ENCODE assay signal across 10 cellular contexts in the genomic region with DNA sequence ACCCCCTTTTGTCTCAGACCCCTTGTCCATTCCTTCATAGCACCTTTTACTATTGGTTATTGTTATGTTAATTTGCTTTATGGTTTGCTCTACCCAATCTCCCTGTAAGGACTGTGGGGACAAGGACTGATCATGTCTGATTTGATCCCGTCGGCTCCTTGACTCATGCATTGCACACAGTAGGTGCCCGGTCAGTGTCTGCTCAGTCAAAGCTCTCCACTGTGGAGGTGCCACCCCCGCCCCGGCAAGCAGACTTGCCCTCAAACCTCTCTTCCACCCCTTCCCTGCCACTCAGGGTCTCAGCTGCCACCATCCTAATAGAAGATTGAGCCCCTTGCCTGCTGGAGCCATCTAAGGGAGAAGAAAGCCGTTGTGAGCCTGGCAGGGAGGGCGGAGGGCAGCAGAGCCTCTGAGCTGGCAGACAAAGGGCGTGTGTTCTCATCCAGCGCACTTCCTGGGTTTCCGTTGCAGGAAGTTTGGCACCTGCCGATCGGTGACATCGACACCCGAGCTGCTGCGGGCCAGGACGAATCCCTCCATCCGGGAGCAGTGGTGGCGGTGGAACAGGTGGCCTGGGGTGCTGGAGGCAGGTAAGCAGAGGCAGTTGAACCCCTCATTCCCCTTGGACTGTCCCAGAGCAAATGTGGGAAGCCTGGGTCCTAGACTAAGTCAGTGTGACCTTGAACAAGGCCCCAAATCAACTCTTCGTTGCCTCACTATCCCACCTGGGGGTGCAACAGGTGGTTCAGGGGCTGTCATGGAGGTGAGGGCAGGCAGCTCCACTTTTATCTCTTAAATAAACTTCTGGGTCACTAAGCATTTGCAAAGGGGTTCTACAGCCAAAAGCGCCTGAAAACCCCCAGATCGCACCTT. TPM values are rescaled to one million over a fixed set of nuclear protein-coding genes. Genes with fewer than 3 reads are reported as not detected.
A peak's percentile ranks its signal among the peaks of the same experiment; 100 is the strongest.
DNase-seq lines count a peak whose midpoint lies in the region; ATAC-seq, FAIRE-seq and TF ChIP-seq lines count a peak whose summit lies in the region.
"Had no signal": no experiment of that assay in that cellular context is flagged by ENCODE, and none has a peak within 500 bp of the region (broad histone marks: within the 10 kb centered on the region; RNA-seq: fewer than 3 reads in every experiment).

No MANE protein-coding gene starts in this region.

- intact Hi-C loops in IMR-90 (cut with micrococcal nuclease) (no loop called here), endothelial cell of umbilical vein (cut with micrococcal nuclease) (no loop called here)

- no peak for DNase-seq in IMR-90
- peak; percentile 71 for DNase-seq in NCI-H69 (lab: John Stamatoyannopoulos, UW)
- DNase-seq in endothelial cell of umbilical vein (ENCODE audit: low read depth, low spot score), result peak; percentile 47
- DNase-seq in pons (ENCODE audit: low spot score), result peak; percentile 60
- no peak for DNase-seq in G401 (ENCODE audit: low spot score)
- no peak for DNase-seq in HEK293T (ENCODE audit: extremely low spot score)
- DNase-seq: endodermal cell had no signal

- no peak overlapping the region for H3K18ac ChIP-seq in IMR-90 (ENCODE audit: low read depth, low read length)

- no peak for TF ChIP-seq POLR2A in IMR-90 (IDR thresholded peaks at IDR 0.05; ENCODE audit: low read depth, low read length)
- TF ChIP-seq POLR2A in endothelial cell of umbilical vein (IDR thresholded peaks at IDR 0.05; ENCODE audit: low read depth, low read length), result no peak

- no peak for TF ChIP-seq CTCF in IMR-90 (conservative IDR thresholded peaks at IDR 0.05; ENCODE audit: low read depth, low read length)
- no peak for TF ChIP-seq CTCF in endothelial cell of umbilical vein (IDR thresholded peaks at IDR 0.05; ENCODE audit: extremely low read depth in 1 of 2, insufficient read depth in 1 of 2, low read depth in 1 of 2, low read length in 2 of 2)

- H3K79me1 ChIP-seq in IMR-90 (ENCODE audit: low read depth in 1 of 2, low read length in 2 of 2), result peaks cover 4 to 24% of the 10 kb centered on the region in 2 experiments; a peak in 3 of 4 replicates

- H3K36me3 ChIP-seq in IMR-90 (ENCODE audit: control insufficient read depth, insufficient read depth, low read length) (no peaks in the 10 kb centered on the region), endothelial cell of umbilical vein (ENCODE audit: control insufficient read depth in 2 of 2, extremely low read depth in 1 of 2, insufficient read depth in 2 of 2, low read length in 2 of 2) (no peaks in the 10 kb centered on the region)

- H3K9me3 ChIP-seq in IMR-90 (ENCODE audit: control insufficient read depth, insufficient read depth, low read length), result no peaks in the 10 kb centered on the region
- H3K9me3 ChIP-seq in endothelial cell of umbilical vein (replicated peaks; ENCODE audit: control insufficient read depth, insufficient read depth, low read length), result no peaks in the 10 kb centered on the region

- no peak overlapping the region for H3K27ac ChIP-seq in IMR-90 (ENCODE audit: insufficient read depth, low read length)
- H3K27ac ChIP-seq in endothelial cell of umbilical vein (ENCODE audit: insufficient read depth, low read depth, low read length), result peak overlapping the region; percentile 73

- H3K27me3 ChIP-seq in IMR-90 (ENCODE audit: control insufficient read depth, insufficient read depth, low read length), result no peaks in the 10 kb centered on the region
- no peaks in the 10 kb centered on the region for H3K27me3 ChIP-seq in endothelial cell of umbilical vein (ENCODE audit: control insufficient read depth in 2 of 2, insufficient read depth in 2 of 2, low read length in 2 of 2)

- H3K4me1 ChIP-seq in IMR-90 (ENCODE audit: control insufficient read depth, insufficient read depth, low read length) (peaks cover 15% of the 10 kb centered on the region), endothelial cell of umbilical vein (ENCODE audit: control insufficient read depth, extremely low read depth, insufficient read depth, low read length) (peaks cover 31% of the 10 kb centered on the region)

- peak; percentile 79 for FAIRE-seq in endothelial cell of umbilical vein (lab: Jason Lieb, UNC)

- no peak overlapping the region for H3K4ac ChIP-seq in IMR-90 (ENCODE audit: low read depth, low read length)

- no peak overlapping the region for H2AK5ac ChIP-seq in IMR-90 (ENCODE audit: low read depth, low read length)

- no peak overlapping the region for H2BK120ac ChIP-seq in IMR-90 (ENCODE audit: low read depth, low read length)

- TF ChIP-seq RAD21 in IMR-90 (IDR thresholded peaks at IDR 0.05; ENCODE audit: low read length), result no peak

- H3K79me2 ChIP-seq in endothelial cell of umbilical vein (ENCODE audit: control insufficient read depth, insufficient read depth, low read length), result peaks cover 28% of the 10 kb centered on the region

- dilution Hi-C loops in IMR-90 (cut with HindIII; ENCODE audit: low sequenced_read_pairs, unreplicated experiment) (no loop called here), endothelial cell of umbilical vein (cut with MboI; ENCODE audit: extremely low pct_ligation_motif_present, low sequenced_read_pairs) (no loop called here)

- H2BK5ac ChIP-seq in IMR-90 (ENCODE audit: low read depth, low read length, poor library complexity, severe bottlenecking), result no peak overlapping the region

- H4K8ac ChIP-seq in IMR-90 (ENCODE audit: low read depth in 2 of 2, low read length in 2 of 2), result no peak overlapping the region

- H2BK20ac ChIP-seq in IMR-90 (ENCODE audit: low read depth, low read length), result no peak overlapping the region

- H3K9me1 ChIP-seq in IMR-90 (ENCODE audit: insufficient read depth, low read length) (peaks cover 4% of the 10 kb centered on the region; the same call in 1 of the 2 replicates), endothelial cell of umbilical vein (replicated peaks; ENCODE audit: control insufficient read depth, extremely low read depth, insufficient read depth, low read length) (no peaks in the 10 kb centered on the region)

- H2AK9ac ChIP-seq in IMR-90 (replicated peaks; ENCODE audit: low read depth, low read length, poor library complexity), result no peak overlapping the region

- CTCF ChIA-PET in IMR-90 (lab: Yijun Ruan, JAX), result no interaction called here
- CTCF ChIA-PET in endothelial cell of umbilical vein (lab: Charles Lee), result interaction anchor here (0.7 to 2.2 kb wide), 3 partner anchors 9 to 15 kb away, joined by 3 to 15 read pairs (median 3); no protein-coding TSS in a partner anchor
- CTCF ChIA-PET in HEK293T (lab: Yijun Ruan, JAX), result interaction anchor here (1.1 kb wide), 1 partner anchor 19 kb away, joined by 3 read pairs; no protein-coding TSS in a partner anchor

- 77% methylated on average over 6 of the region's 21 CpGs; no CpG with 5 or more reads in 1 of the 2 experiments for WGBS in IMR-90 (ENCODE audit: extremely low coverage in 2 of 2, insufficient read length in 1 of 2), 2 experiments

- H4K91ac ChIP-seq in IMR-90 (ENCODE audit: insufficient read depth, low read depth, low read length), result no peak overlapping the region

- no peak overlapping the region for H3K9ac ChIP-seq in IMR-90 (ENCODE audit: low read depth, low read length)
- peak overlapping the region; percentile 28 for H3K9ac ChIP-seq in endothelial cell of umbilical vein (replicated peaks; ENCODE audit: extremely low read depth, insufficient read depth, low read length)

- POLR2A ChIA-PET in IMR-90 (lab: Charles Lee; ENCODE audit: unreplicated experiment) (interaction anchor here (0.6 kb wide), 2 partner anchors 50 to 248 kb away, joined by 4 to 6 read pairs; no protein-coding TSS in a partner anchor), endothelial cell of umbilical vein (lab: Charles Lee) (interaction anchor here (0.5 to 1.0 kb wide), 2 partner anchors 9 to 25 kb away, joined by 3 to 5 read pairs; no protein-coding TSS in a partner anchor), HEK293T (lab: Yijun Ruan, JAX) (no interaction called here)

- H4K20me1 ChIP-seq in IMR-90 (ENCODE audit: insufficient read depth, low read length) (peaks cover 8% of the 10 kb centered on the region), endothelial cell of umbilical vein (replicated peaks; ENCODE audit: control insufficient read depth, extremely low read depth, insufficient read depth, low read length) (no peaks in the 10 kb centered on the region)

- no peak overlapping the region for H3K14ac ChIP-seq in IMR-90 (replicated peaks; ENCODE audit: low read depth, low read length)

- ATAC-seq in IMR-90 (ENCODE audit: low read depth) (no peak), GM21825 (IDR thresholded peaks at IDR 0.05; ENCODE audit: unreplicated experiment) (no peak)

- no TSS peak for BruUV-seq in IMR-90 (replicated peaks; lab: Mats Ljungman, UMichigan)
- BruUV-seq in endothelial cell of umbilical vein (replicated peaks; lab: Mats Ljungman, UMichigan), result no TSS peak

- no peak overlapping the region for H4K5ac ChIP-seq in IMR-90 (ENCODE audit: low read depth, low read length)

- in situ Hi-C loops in IMR-90 (cut with MboI; ENCODE audit: low sequenced_read_pairs), result no loop called here
- in situ Hi-C loops in G401 (cut with HindIII; ENCODE audit: low sequenced_read_pairs), result no loop called here

- no peak overlapping the region for H2BK15ac ChIP-seq in IMR-90 (ENCODE audit: low read depth, low read length)

- no peak overlapping the region for H3K4me2 ChIP-seq in IMR-90 (ENCODE audit: low read depth, low read length)
- H3K4me2 ChIP-seq in endothelial cell of umbilical vein (ENCODE audit: insufficient read depth, low read length), result peak overlapping the region; percentile 22

- H3K4me3 ChIP-seq in IMR-90 (ENCODE audit: insufficient read depth, low read depth, low read length), result no peak overlapping the region
- H3K4me3 ChIP-seq in endothelial cell of umbilical vein (replicated peaks in 1 of 3; ENCODE audit: insufficient read depth in 1 of 3, low read depth in 1 of 3, low read length in 3 of 3), result no peak overlapping the region

- peak overlapping the region; percentile 48 for H2AFZ ChIP-seq in IMR-90 (replicated peaks; ENCODE audit: low read length, poor library complexity)
- H2AFZ ChIP-seq in endothelial cell of umbilical vein (ENCODE audit: low read depth, low read length), result peak overlapping the region; percentile 9

- H3K56ac ChIP-seq in IMR-90 (ENCODE audit: extremely low read depth, insufficient read depth, low read length), result no peak overlapping the region

- H3K23ac ChIP-seq in IMR-90 (ENCODE audit: low read depth, low read length), result no peak overlapping the region

RNA-seq across cellular contexts. Expression of gene FBLIM1, which starts 2.2 kb away (rescaled TPM):
- 43.6 and 52.2 TPM in 2 replicates for total RNA-seq in IMR-90 (2012; rRNA removed)
- polyA plus RNA-seq in IMR-90 (2012; rRNA removed), result 140 and 159 TPM in 2 replicates
- polyA plus RNA-seq in IMR-90 (2012; cell fraction: cytosol; rRNA removed), result 157 and 164 TPM in 2 replicates
- 95.1 and 141 TPM in 2 replicates for polyA plus RNA-seq in IMR-90 (2012; cell fraction: nucleus; rRNA removed; ENCODE audit: low replicate concordance)
- total RNA-seq in endothelial cell of umbilical vein, result 363 and 394 TPM in 2 replicates
- polyA plus RNA-seq in endothelial cell of umbilical vein, result 414 and 436 TPM in 2 replicates
- polyA plus RNA-seq in endothelial cell of umbilical vein (2011; cell fraction: cytosol; rRNA removed), result 349 and 462 TPM in 2 replicates
- polyA plus RNA-seq in endothelial cell of umbilical vein (2011; cell fraction: nucleus; rRNA removed), result 354 and 389 TPM in 2 replicates
- polyA plus RNA-seq in endothelial cell of umbilical vein (2012), result 254 and 300 TPM in 2 replicates
- polyA minus RNA-seq in endothelial cell of umbilical vein, result 209 and 240 TPM in 2 replicates
- 1.9 TPM for polyA minus RNA-seq in endothelial cell of umbilical vein (2011; cell fraction: cytosol; rRNA and poly(A)+ RNA removed)
- polyA minus RNA-seq in endothelial cell of umbilical vein (2011; cell fraction: nucleus; rRNA and poly(A)+ RNA removed), result 110 and 175 TPM in 2 replicates
- total RNA-seq in G401 (2014; rRNA removed; shearing (Covaris generic)), result 18.6 and 41.7 TPM in 2 replicates
- total RNA-seq: activated CD8-positive, alpha-beta memory T cell treated with anti-CD3 and anti-CD28 coated beads for 36 hours; natural killer cell treated with Interleukin-12 subunit alpha and Interleukin-12 subunit beta and Interleukin-15 and Interleukin-18, amount 100 ng/mL, for 72 hours had no signal

RNA-seq across cellular contexts. Expression of gene TMEM82, which starts 14.1 kb away (rescaled TPM):
- total RNA-seq in IMR-90 (2012; rRNA removed) (not detected in 2 replicates), endothelial cell of umbilical vein (not detected in 2 replicates)
- polyA plus RNA-seq in IMR-90 (2012; rRNA removed) (not detected in 2 replicates), endothelial cell of umbilical vein (not detected in 2 replicates)
- polyA plus RNA-seq in IMR-90 (2012; cell fraction: cytosol; rRNA removed), result not detected in 2 replicates
- polyA plus RNA-seq in IMR-90 (2012; cell fraction: nucleus; rRNA removed; ENCODE audit: low replicate concordance), result not detected in 2 replicates
- not detected in 2 replicates for polyA plus RNA-seq in endothelial cell of umbilical vein (2011; cell fraction: cytosol; rRNA removed)
- polyA plus RNA-seq in endothelial cell of umbilical vein (2011; cell fraction: nucleus; rRNA removed), result not detected in 2 replicates
- 0.14 TPM in 1 of 2 replicates, not detected in the other for polyA plus RNA-seq in endothelial cell of umbilical vein (2012)
- polyA minus RNA-seq in endothelial cell of umbilical vein, result not detected in 2 replicates
- not detected for polyA minus RNA-seq in endothelial cell of umbilical vein (2011; cell fraction: cytosol; rRNA and poly(A)+ RNA removed)
- polyA minus RNA-seq in endothelial cell of umbilical vein (2011; cell fraction: nucleus; rRNA and poly(A)+ RNA removed), result not detected in 2 replicates
- not detected in 2 replicates for total RNA-seq in G401 (2014; rRNA removed; shearing (Covaris generic))
- total RNA-seq: activated CD8-positive, alpha-beta memory T cell treated with anti-CD3 and anti-CD28 coated beads for 36 hours; natural killer cell treated with Interleukin-12 subunit alpha and Interleukin-12 subunit beta and Interleukin-15 and Interleukin-18, amount 100 ng/mL, for 72 hours had no signal

RNA-seq across cellular contexts. Expression of gene SLC25A34, which starts 20.3 kb away (rescaled TPM):
- total RNA-seq in IMR-90 (2012; rRNA removed) (under 0.01 TPM in 1 of 2 replicates, not detected in the other), endothelial cell of umbilical vein (0.76 and 1.1 TPM in 2 replicates)
- polyA plus RNA-seq in IMR-90 (2012; rRNA removed) (0.72 and 1.1 TPM in 2 replicates), endothelial cell of umbilical vein (0.90 and 1.4 TPM in 2 replicates)
- 0.08 and 0.45 TPM in 2 replicates for polyA plus RNA-seq in IMR-90 (2012; cell fraction: cytosol; rRNA removed)
- 5.3 and 9.5 TPM in 2 replicates for polyA plus RNA-seq in IMR-90 (2012; cell fraction: nucleus; rRNA removed; ENCODE audit: low replicate concordance)
- 0.28 and 0.59 TPM in 2 replicates for polyA plus RNA-seq in endothelial cell of umbilical vein (2011; cell fraction: cytosol; rRNA removed)
- polyA plus RNA-seq in endothelial cell of umbilical vein (2011; cell fraction: nucleus; rRNA removed), result 4.5 and 5.4 TPM in 2 replicates
- 0.41 and 0.49 TPM in 2 replicates for polyA plus RNA-seq in endothelial cell of umbilical vein (2012)
- polyA minus RNA-seq in endothelial cell of umbilical vein, result 0.51 and 0.81 TPM in 2 replicates
- not detected for polyA minus RNA-seq in endothelial cell of umbilical vein (2011; cell fraction: cytosol; rRNA and poly(A)+ RNA removed)
- 1.3 and 2.4 TPM in 2 replicates for polyA minus RNA-seq in endothelial cell of umbilical vein (2011; cell fraction: nucleus; rRNA and poly(A)+ RNA removed)
- total RNA-seq in G401 (2014; rRNA removed; shearing (Covaris generic)), result 0.75 TPM in 1 of 2 replicates, not detected in the other

RNA-seq across cellular contexts. Expression of gene UQCRHL, which starts 51.1 kb away (rescaled TPM):
- total RNA-seq in IMR-90 (2012; rRNA removed), result 1.4 and 2.8 TPM in 2 replicates
- 2.4 and 2.6 TPM in 2 replicates for polyA plus RNA-seq in IMR-90 (2012; rRNA removed)
- polyA plus RNA-seq in IMR-90 (2012; cell fraction: cytosol; rRNA removed), result 0.44 and 0.71 TPM in 2 replicates
- 0.13 and 1.4 TPM in 2 replicates for polyA plus RNA-seq in IMR-90 (2012; cell fraction: nucleus; rRNA removed; ENCODE audit: low replicate concordance)
- 1.4 and 1.8 TPM in 2 replicates for total RNA-seq in endothelial cell of umbilical vein
- polyA plus RNA-seq in endothelial cell of umbilical vein, result 0.64 and 0.92 TPM in 2 replicates
- 1.8 and 2.2 TPM in 2 replicates for polyA plus RNA-seq in endothelial cell of umbilical vein (2011; cell fraction: cytosol; rRNA removed)
- 0.90 and 1.3 TPM in 2 replicates for polyA plus RNA-seq in endothelial cell of umbilical vein (2011; cell fraction: nucleus; rRNA removed)
- 3.3 and 8.5 TPM in 2 replicates for polyA plus RNA-seq in endothelial cell of umbilical vein (2012)
- 0.24 and 0.70 TPM in 2 replicates for polyA minus RNA-seq in endothelial cell of umbilical vein
- 2.8 TPM for polyA minus RNA-seq in endothelial cell of umbilical vein (2011; cell fraction: cytosol; rRNA and poly(A)+ RNA removed)
- polyA minus RNA-seq in endothelial cell of umbilical vein (2011; cell fraction: nucleus; rRNA and poly(A)+ RNA removed), result 0.29 and 0.48 TPM in 2 replicates
- total RNA-seq in G401 (2014; rRNA removed; shearing (Covaris generic)), result 6.0 and 6.8 TPM in 2 replicates

Comparison
In these comparisons a context has a peak if more than half of its experiments do, and no peak if none do; other contexts are left out.
1. DNase-seq: peak in NCI-H69 (single experiment), endothelial cell of umbilical vein (single experiment) and pons (single experiment); none in IMR-90 (single experiment), G401 (single experiment) and HEK293T (single experiment).